22 cellular contexts compared by ENCODE assay signal in the genomic region with DNA sequence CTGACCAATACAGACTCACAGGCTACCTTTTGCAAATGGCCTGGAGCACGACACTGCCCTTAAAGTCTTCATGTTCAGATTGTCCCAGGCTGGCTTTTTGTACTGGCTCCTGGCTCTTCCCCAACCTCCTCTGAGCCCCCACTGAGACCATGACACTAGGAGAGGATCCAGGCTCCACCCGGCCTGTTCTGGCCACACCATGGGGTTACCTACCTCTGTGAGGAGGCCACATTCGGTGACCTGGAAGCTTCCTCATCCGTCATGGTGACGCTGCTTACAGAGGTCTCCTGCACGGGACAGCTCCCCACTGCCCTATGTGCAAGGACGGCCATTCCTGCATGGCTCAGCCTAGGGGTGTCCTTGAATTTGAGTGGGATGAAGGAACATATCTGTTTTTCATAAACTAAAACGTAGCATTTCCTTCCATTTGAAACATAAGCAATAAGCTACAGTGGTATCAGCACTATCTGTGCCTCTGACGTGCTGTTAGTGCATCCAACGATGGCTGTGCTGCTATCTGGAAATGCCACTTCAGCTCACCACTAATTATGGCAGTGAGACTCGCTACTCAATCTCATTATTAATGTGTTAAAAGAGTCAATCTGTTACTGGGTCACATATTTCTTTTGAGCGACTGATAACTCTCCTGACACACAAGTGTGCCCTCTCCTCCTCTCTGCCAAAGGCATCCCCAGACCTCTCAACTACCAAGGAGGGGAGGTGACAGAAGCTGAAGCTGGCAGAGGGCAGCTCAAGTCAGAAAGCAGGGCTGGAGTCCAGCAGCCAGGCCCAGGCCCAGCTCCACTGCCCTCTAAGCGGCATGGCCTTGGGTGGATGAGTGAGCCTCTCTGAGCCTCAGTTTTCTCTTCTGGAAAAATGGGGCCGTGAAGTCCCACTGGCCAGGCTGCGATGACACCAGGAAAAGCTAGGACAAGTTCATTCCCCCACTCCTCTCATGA. TPM values are rescaled to one million over a fixed set of nuclear protein-coding genes. Genes with fewer than 3 reads are reported as not detected.
DNase-seq lines count a peak whose midpoint lies in the region; ATAC-seq and TF ChIP-seq lines count a peak whose summit lies in the region.
"Had no signal": no experiment of that assay in that cellular context is flagged by ENCODE, and none has a peak within 500 bp of the region (broad histone marks: within the 10 kb centered on the region; RNA-seq: fewer than 3 reads in every experiment).

No MANE protein-coding gene starts in this region.

- no peaks in the 10 kb centered on the region for H3K9me3 Mint-ChIP-seq in activated naive CD8-positive, alpha-beta T cell treated with anti-CD3 and anti-CD28 coated beads, Interleukin-2, amount 10 ng/mL, durations not matched to agents 7 days and 5 days
- H3K9me3 Mint-ChIP-seq in activated naive CD8-positive, alpha-beta T cell treated with anti-CD3 and anti-CD28 coated beads for 36 hours, result no peaks in the 10 kb centered on the region
- H3K9me3 Mint-ChIP-seq in immature natural killer cell, result no peaks in the 10 kb centered on the region

- H3K9me3 ChIP-seq in adrenal gland (replicated peaks in 1 of 3), result no peaks in the 10 kb centered on the region
- H3K9me3 ChIP-seq in testis, result no peaks in the 10 kb centered on the region
- no peaks in the 10 kb centered on the region for H3K9me3 ChIP-seq in breast epithelium
- H3K9me3 ChIP-seq: A549, sigmoid colon, vagina had no signal

- H3K27ac ChIP-seq in adrenal gland (peak overlapping the region in 3 of 5 donors; percentile 25 to 71 (median 59)), testis (peak overlapping the region; percentile 86 to 91), breast epithelium (peak overlapping the region in 1 of 2 donors; percentile 62)
- H3K27ac ChIP-seq: A549, PC-9 had no signal

- 58 to 73% (median 65%) methylated on average over 15 of the region's 15 CpGs for WGBS in adrenal gland, 4 donors
- 45 to 56% methylated on average over 15 of the region's 15 CpGs for WGBS in testis, 2 donors

- H3K36me3 ChIP-seq in adrenal gland (replicated peaks in 1 of 2), result no peaks in the 10 kb centered on the region
- H3K36me3 ChIP-seq in testis (ENCODE audit: low read depth, missing control alignments), result no peaks in the 10 kb centered on the region
- H3K36me3 ChIP-seq in breast epithelium, result no peaks in the 10 kb centered on the region
- H3K36me3 ChIP-seq: sigmoid colon, vagina had no signal

- H3K36me3 Mint-ChIP-seq in activated naive CD8-positive, alpha-beta T cell treated with anti-CD3 and anti-CD28 coated beads, Interleukin-2, amount 10 ng/mL, durations not matched to agents 7 days and 5 days, result no peaks in the 10 kb centered on the region
- H3K36me3 Mint-ChIP-seq in activated naive CD8-positive, alpha-beta T cell treated with anti-CD3 and anti-CD28 coated beads for 36 hours, result no peaks in the 10 kb centered on the region
- H3K36me3 Mint-ChIP-seq in immature natural killer cell, result no peaks in the 10 kb centered on the region

- H3K27ac Mint-ChIP-seq in activated naive CD8-positive, alpha-beta T cell treated with anti-CD3 and anti-CD28 coated beads, Interleukin-2, amount 10 ng/mL, durations not matched to agents 7 days and 5 days, result peak overlapping the region; percentile 51
- no peak overlapping the region for H3K27ac Mint-ChIP-seq in activated naive CD8-positive, alpha-beta T cell treated with anti-CD3 and anti-CD28 coated beads for 36 hours
- H3K27ac Mint-ChIP-seq in immature natural killer cell, result peak overlapping the region; percentile 39 to 96 (median 90)

- H3K27me3 ChIP-seq in adrenal gland (no peaks in the 10 kb centered on the region), testis (no peaks in the 10 kb centered on the region), breast epithelium (no peaks in the 10 kb centered on the region)
- H3K27me3 ChIP-seq: sigmoid colon, vagina had no signal

- no peak overlapping the region for H3K4me3 Mint-ChIP-seq in activated naive CD8-positive, alpha-beta T cell treated with anti-CD3 and anti-CD28 coated beads, Interleukin-2, amount 10 ng/mL, durations not matched to agents 7 days and 5 days
- no peak overlapping the region for H3K4me3 Mint-ChIP-seq in activated naive CD8-positive, alpha-beta T cell treated with anti-CD3 and anti-CD28 coated beads for 36 hours
- peak overlapping the region; percentile 33 to 67 (median 63) for H3K4me3 Mint-ChIP-seq in immature natural killer cell

- intact Hi-C loops in adrenal gland (cut with DNase I), result no loop called here
- intact Hi-C loops in testis (cut with DNase I; ENCODE audit: low total_unique reads), result no loop called here
- intact Hi-C loops in breast epithelium (cut with DNase I; ENCODE audit: low total_unique reads), result no loop called here

- TF ChIP-seq POLR2A in adrenal gland (IDR thresholded peaks at IDR 0.05), result no peak
- TF ChIP-seq POLR2A in testis (IDR thresholded peaks at IDR 0.05), result no peak
- TF ChIP-seq POLR2A in breast epithelium (IDR thresholded peaks at IDR 0.05), result no peak
- TF ChIP-seq POLR2A in erythroblast (IDR thresholded peaks at IDR 0.05; ENCODE audit: low read length), result no peak

- TF ChIP-seq CTCF in adrenal gland (IDR thresholded peaks at IDR 0.05) (no peak), testis (IDR thresholded peaks at IDR 0.05) (no peak), breast epithelium (IDR thresholded peaks at IDR 0.05) (no peak)

- peaks cover 36% of the 10 kb centered on the region for H3K4me1 Mint-ChIP-seq in activated naive CD8-positive, alpha-beta T cell treated with anti-CD3 and anti-CD28 coated beads, Interleukin-2, amount 10 ng/mL, durations not matched to agents 7 days and 5 days
- peaks cover 48% of the 10 kb centered on the region for H3K4me1 Mint-ChIP-seq in activated naive CD8-positive, alpha-beta T cell treated with anti-CD3 and anti-CD28 coated beads for 36 hours
- H3K4me1 Mint-ChIP-seq in immature natural killer cell, result peaks cover 88 to 97% of the 10 kb centered on the region in 2 donors

- ATAC-seq in activated naive CD8-positive, alpha-beta T cell treated with anti-CD3 and anti-CD28 coated beads, Interleukin-2, amount 10 ng/mL, durations not matched to agents 7 days and 5 days (ENCODE audit: low read depth), result no peak
- ATAC-seq: A549; activated CD4-positive, CD25-positive, alpha-beta regulatory T cell treated with anti-CD3 and anti-CD28 coated beads, Interleukin-2, amount 50 U/mL, for 24 hours had no signal

- H3K4me3 ChIP-seq in adrenal gland (no peak overlapping the region), testis (no peak overlapping the region), breast epithelium (no peak overlapping the region)
- H3K4me3 ChIP-seq: A549, lung, PC-9, sigmoid colon, vagina had no signal

- POLR2A ChIA-PET in activated naive CD8-positive, alpha-beta T cell treated with anti-CD3 and anti-CD28 coated beads, Interleukin-2, amount 10 ng/mL, durations not matched to agents 7 days and 5 days (lab: Charles Lee), result interaction anchor here (1.2 kb wide), 1 partner anchor 30 kb away, joined by 3 read pairs; the partner anchor contains the start of gene ELL

- H3K27me3 Mint-ChIP-seq in activated naive CD8-positive, alpha-beta T cell treated with anti-CD3 and anti-CD28 coated beads, Interleukin-2, amount 10 ng/mL, durations not matched to agents 7 days and 5 days, result no peaks in the 10 kb centered on the region
- H3K27me3 Mint-ChIP-seq in activated naive CD8-positive, alpha-beta T cell treated with anti-CD3 and anti-CD28 coated beads for 36 hours, result no peaks in the 10 kb centered on the region
- peaks cover 11 to 32% (median 32%) of the 10 kb centered on the region in 3 donors for H3K27me3 Mint-ChIP-seq in immature natural killer cell (ENCODE audit: low read depth in 3 of 3)

- DNase-seq in activated naive CD8-positive, alpha-beta T cell treated with anti-CD3 and anti-CD28 coated beads, Interleukin-2, amount 10 ng/mL, durations not matched to agents 7 days and 5 days, result no peak
- no peak for DNase-seq in activated naive CD8-positive, alpha-beta T cell treated with anti-CD3 and anti-CD28 coated beads for 36 hours
- no peak for DNase-seq in adrenal gland
- DNase-seq in immature natural killer cell, result no peak
- peak; percentile 82 for DNase-seq in testis
- DNase-seq in breast epithelium (ENCODE audit: low spot score in 2 of 2), result no peak
- no peak for DNase-seq in erythroblast (lab: John Stamatoyannopoulos, UW)
- DNase-seq in stimulated activated CD4-positive, alpha-beta T cell treated with anti-CD3 and anti-CD28 coated beads, Interleukin-4, amount 100 ng/mL, for 24 hours, result no peak
- DNase-seq: activated effector memory CD4-positive, alpha-beta T cell treated with Interleukin-2 at 50 U/mL for 16 hours; DMS79 treated with DMSO at 0.1 percent for 48 hours; effector CD8-positive, alpha-beta T cell; glutamatergic neuron; Karpas-422; NCI-H187 treated with DMSO at 0.1 percent for 48 hours; NCI-H345; PC-9; sigmoid colon; stimulated activated CD4-positive, alpha-beta T cell treated with anti-CD3 and anti-CD28 coated beads, Interleukin-2, amount 100 ng/mL, for 24 hours had no signal

- H3K4me1 ChIP-seq in adrenal gland (replicated peaks in 1 of 2) (peaks cover 32 to 77% of the 10 kb centered on the region in 2 donors), testis (peaks cover 88% of the 10 kb centered on the region), breast epithelium (peaks cover 31 to 43% of the 10 kb centered on the region in 2 donors)

RNA-seq across cellular contexts. Expression of gene ELL, which starts 29.6 kb away (rescaled TPM):
- total RNA-seq in activated naive CD8-positive, alpha-beta T cell treated with anti-CD3 and anti-CD28 coated beads, Interleukin-2, amount 10 ng/mL, durations not matched to agents 7 days and 5 days, result 10 to 100 TPM; 28.5 to 31.2 TPM
- 10 to 100 TPM; 20.0 to 21.0 TPM for total RNA-seq in activated naive CD8-positive, alpha-beta T cell treated with anti-CD3 and anti-CD28 coated beads for 36 hours
- total RNA-seq in adrenal gland (10 to 100 TPM in 7 of 8 donors, 1 to 10 TPM in 1; 9.8 to 28.3 (median 15.2) TPM), testis (10 to 100 TPM; 75.8 to 76.1 TPM), breast epithelium (10 to 100 TPM; 13.0 to 22.3 (median 15.7) TPM)
- polyA plus RNA-seq in adrenal gland (10 to 100 TPM in 1 of 3 donors, 1 to 10 TPM in 2; 1.8 to 14.3 (median 9.1) TPM), immature natural killer cell (10 to 100 TPM in 2 of 3 donors, 1 to 10 TPM in 1; 9.1 to 21.1 (median 11.1) TPM), testis (ENCODE audit: insufficient read depth, low read depth, low replicate concordance) (48.0 TPM)

RNA-seq across cellular contexts. Expression of gene FKBP8, which starts 51.1 kb away (rescaled TPM):
- total RNA-seq in activated naive CD8-positive, alpha-beta T cell treated with anti-CD3 and anti-CD28 coated beads, Interleukin-2, amount 10 ng/mL, durations not matched to agents 7 days and 5 days, result 100 to 1,000 TPM; 261 to 275 TPM
- 100 to 1,000 TPM; 168 to 170 TPM for total RNA-seq in activated naive CD8-positive, alpha-beta T cell treated with anti-CD3 and anti-CD28 coated beads for 36 hours
- total RNA-seq in adrenal gland (100 to 1,000 TPM; 171 to 463 (median 265) TPM), testis (100 to 1,000 TPM; 587 to 614 TPM), breast epithelium (100 to 1,000 TPM; 214 to 336 (median 294) TPM)
- polyA plus RNA-seq in adrenal gland (100 to 1,000 TPM in 2 of 3 donors, 10 to 100 TPM in 1; 26.3 to 816 (median 417) TPM), immature natural killer cell (100 to 1,000 TPM in 1 of 3 donors, 10 to 100 TPM in 2; 85.7 to 137 (median 94.5) TPM), testis (ENCODE audit: insufficient read depth, low read depth, low replicate concordance) (571 TPM)

RNA-seq across cellular contexts. Expression of gene ISYNA1, which starts 54.3 kb away (rescaled TPM):
- 10 to 100 TPM; 39.6 to 43.4 TPM for total RNA-seq in activated naive CD8-positive, alpha-beta T cell treated with anti-CD3 and anti-CD28 coated beads, Interleukin-2, amount 10 ng/mL, durations not matched to agents 7 days and 5 days
- total RNA-seq in activated naive CD8-positive, alpha-beta T cell treated with anti-CD3 and anti-CD28 coated beads for 36 hours, result 10 to 100 TPM; 29.6 to 32.7 TPM
- total RNA-seq in adrenal gland (100 to 1,000 TPM in 3 of 8 donors, 10 to 100 TPM in 5; 32.3 to 211 (median 78.7) TPM), testis (1,000 to 10,000 TPM in 1 of 2 donors, 100 to 1,000 TPM in 1; 1,000 to 1,122 TPM), breast epithelium (10 to 100 TPM in 2 of 3 donors, 1 to 10 TPM in 1; 7.4 to 42.9 (median 40.2) TPM)
- polyA plus RNA-seq in adrenal gland (100 to 1,000 TPM in 2 of 3 donors, 1 to 10 TPM in 1; 3.2 to 313 (median 125) TPM), immature natural killer cell (10 to 100 TPM; 29.7 to 32.2 (median 31.2) TPM), testis (ENCODE audit: insufficient read depth, low read depth, low replicate concordance) (493 TPM)

Comparison
In these comparisons a context has a peak if more than half of its experiments do, and no peak if none do; other contexts are left out.
1. H3K4me3 Mint-ChIP-seq: peak in immature natural killer cell (5 of 5); none in activated naive CD8-positive, alpha-beta T cell treated with anti-CD3 and anti-CD28 coated beads, Interleukin-2, amount 10 ng/mL, durations not matched to agents 7 days and 5 days (single experiment) and activated naive CD8-positive, alpha-beta T cell treated with anti-CD3 and anti-CD28 coated beads for 36 hours (single experiment).
2. RNA of gene ISYNA1, which starts 54.3 kb away (total RNA-seq): 1,000 to 1,122 TPM in testis; 32.3 to 211 TPM in adrenal gland, 39.6 to 43.4 TPM in activated naive CD8-positive, alpha-beta T cell treated with anti-CD3 and anti-CD28 coated beads, Interleukin-2, amount 10 ng/mL, durations not matched to agents 7 days and 5 days, 7.4 to 42.9 TPM in breast epithelium and 29.6 to 32.7 TPM in activated naive CD8-positive, alpha-beta T cell treated with anti-CD3 and anti-CD28 coated beads for 36 hours; every median in the first group is over 4 times any median in the second.